Comparison of ENCODE assay signal across 1 cellular context in the genomic region with DNA sequence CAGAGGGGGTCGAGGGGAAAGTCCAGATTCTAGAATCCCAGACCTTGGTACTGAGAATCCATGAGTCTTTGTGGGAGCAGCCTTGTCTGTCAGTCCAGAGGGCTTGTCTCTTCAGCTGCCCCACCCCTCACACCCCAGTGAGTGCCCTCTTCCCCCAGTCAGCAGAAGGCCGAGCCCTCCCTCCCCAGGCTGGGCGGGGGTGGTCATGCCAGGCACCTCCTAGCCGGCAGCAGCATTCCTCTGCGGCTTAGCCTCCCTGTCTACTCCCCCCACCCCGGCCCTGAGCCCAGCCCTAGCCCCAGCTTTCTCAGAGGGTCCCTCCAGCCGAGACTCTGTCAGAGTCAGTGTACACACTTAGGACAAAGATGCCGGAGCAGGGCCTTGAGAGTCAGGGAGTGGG.
TF ChIP-seq lines count a peak whose summit lies in the region.

No MANE protein-coding gene starts in this region.

TF ChIP-seq in IMR-90, 13 proteins besides CTCF, POLR2A, EP300 and RAD21:
- TF ChIP-seq, protein P1, sequence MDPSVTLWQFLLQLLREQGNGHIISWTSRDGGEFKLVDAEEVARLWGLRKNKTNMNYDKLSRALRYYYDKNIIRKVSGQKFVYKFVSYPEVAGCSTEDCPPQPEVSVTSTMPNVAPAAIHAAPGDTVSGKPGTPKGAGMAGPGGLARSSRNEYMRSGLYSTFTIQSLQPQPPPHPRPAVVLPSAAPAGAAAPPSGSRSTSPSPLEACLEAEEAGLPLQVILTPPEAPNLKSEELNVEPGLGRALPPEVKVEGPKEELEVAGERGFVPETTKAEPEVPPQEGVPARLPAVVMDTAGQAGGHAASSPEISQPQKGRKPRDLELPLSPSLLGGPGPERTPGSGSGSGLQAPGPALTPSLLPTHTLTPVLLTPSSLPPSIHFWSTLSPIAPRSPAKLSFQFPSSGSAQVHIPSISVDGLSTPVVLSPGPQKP (IDR thresholded peaks at IDR 0.05; ENCODE audit: borderline replicate concordance, low read depth, low read length): no peak
- no peak for TF ChIP-seq MAFK (IDR thresholded peaks at IDR 0.05; ENCODE audit: low read depth, low read length)
- TF ChIP-seq MXI1 (IDR thresholded peaks at IDR 0.05; ENCODE audit: borderline replicate concordance, low read depth, low read length): no peak
- TF ChIP-seq, protein P2, sequence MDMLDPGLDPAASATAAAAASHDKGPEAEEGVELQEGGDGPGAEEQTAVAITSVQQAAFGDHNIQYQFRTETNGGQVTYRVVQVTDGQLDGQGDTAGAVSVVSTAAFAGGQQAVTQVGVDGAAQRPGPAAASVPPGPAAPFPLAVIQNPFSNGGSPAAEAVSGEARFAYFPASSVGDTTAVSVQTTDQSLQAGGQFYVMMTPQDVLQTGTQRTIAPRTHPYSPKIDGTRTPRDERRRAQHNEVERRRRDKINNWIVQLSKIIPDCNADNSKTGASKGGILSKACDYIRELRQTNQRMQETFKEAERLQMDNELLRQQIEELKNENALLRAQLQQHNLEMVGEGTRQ (IDR thresholded peaks at IDR 0.05; ENCODE audit: low read depth, low read length): no peak
- TF ChIP-seq MAZ (IDR thresholded peaks at IDR 0.05; ENCODE audit: borderline replicate concordance, low read depth, low read length): no peak
- TF ChIP-seq BHLHE40 (IDR thresholded peaks at IDR 0.05; ENCODE audit: low read depth, low read length): no peak
- no peak for TF ChIP-seq FOS (IDR thresholded peaks at IDR 0.05; ENCODE audit: low read depth, low read length)
- TF ChIP-seq NFE2L2 (IDR thresholded peaks at IDR 0.05; ENCODE audit: low read depth, low read length): no peak
